Comparison of ENCODE assay signal across 11 cellular contexts in the genomic region with DNA sequence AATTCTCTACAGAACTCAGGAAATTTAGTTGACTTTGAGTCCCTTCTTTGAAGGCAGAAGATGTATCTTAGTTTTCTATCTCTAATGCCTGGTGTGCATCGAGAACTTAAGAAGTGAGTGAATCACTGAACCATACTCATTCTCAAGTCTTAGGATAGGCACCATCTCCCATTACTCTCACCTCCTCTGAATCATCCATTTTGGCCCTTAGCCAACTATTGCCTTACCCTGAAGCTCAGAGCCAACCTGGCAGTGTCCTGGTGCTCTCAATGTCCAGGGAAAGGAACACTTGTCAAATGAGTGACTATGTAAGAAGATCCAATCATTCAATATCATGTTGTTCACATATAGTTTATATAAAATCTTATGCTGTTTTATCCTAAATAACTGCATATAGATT.
A peak's percentile ranks its signal among the peaks of the same experiment; 100 is the strongest.
DNase-seq lines count a peak whose midpoint lies in the region; ATAC-seq and TF ChIP-seq lines count a peak whose summit lies in the region.
"Had no signal": no experiment of that assay in that cellular context is flagged by ENCODE, and none has a peak within 500 bp of the region (broad histone marks: within the 10 kb centered on the region; RNA-seq: fewer than 3 reads in every experiment).

No MANE protein-coding gene starts in this region.

- no peak overlapping the region for H3K4me3 ChIP-seq in astrocyte of the spinal cord (ENCODE audit: low read depth, low read length)
- no peak overlapping the region for H3K4me3 ChIP-seq in right lobe of liver
- H3K4me3 ChIP-seq in uterus = no peak overlapping the region

- peak; percentile 69 to 92 (median 72) for ATAC-seq in right lobe of liver

- in situ Hi-C loops in astrocyte of the spinal cord (cut with HindIII; ENCODE audit: low sequenced_read_pairs) = no loop called here

- 90% methylated on average over 1 of the region's 1 CpG for WGBS in right lobe of liver (ENCODE audit: insufficient coverage, low coverage, low lambda C conversion rate, missing lambda C conversion rate)

- H3K27ac ChIP-seq in right lobe of liver = no peak overlapping the region
- no peak overlapping the region for H3K27ac ChIP-seq in uterus
- H3K27ac ChIP-seq: WERI-Rb-1 had no signal

- H3K27me3 ChIP-seq in right lobe of liver (no peaks in the 10 kb centered on the region), uterus (no peaks in the 10 kb centered on the region)

- intact Hi-C loops in right lobe of liver (cut with DNase I) = no loop called here
- intact Hi-C loops in uterus (cut with DNase I; ENCODE audit: low total_unique reads) = no loop called here

- H3K9me3 ChIP-seq in right lobe of liver = no peaks in the 10 kb centered on the region
- H3K9me3 ChIP-seq in uterus = no peaks in the 10 kb centered on the region

- peaks cover 0 to 4% (median 0%) of the 10 kb centered on the region in 4 donors for H3K36me3 ChIP-seq in right lobe of liver
- no peaks in the 10 kb centered on the region for H3K36me3 ChIP-seq in uterus
- H3K36me3 ChIP-seq: WERI-Rb-1 had no signal

- H3K4me1 ChIP-seq in right lobe of liver (peaks cover 0 to 4% (median 0%) of the 10 kb centered on the region in 4 donors), uterus (no peaks in the 10 kb centered on the region)

- DNase-seq in NCI-H82 (lab: John Stamatoyannopoulos, UW) = peak; percentile 46
- DNase-seq in NCI-H82 treated with DMSO at 0.1 percent for 48 hours (lab: John Stamatoyannopoulos, UW; ENCODE audit: unreplicated experiment) = no peak
- peak; percentile 81 for DNase-seq in LHCN-M2 (ENCODE audit: low read depth)
- peak; percentile 64 for DNase-seq in astrocyte of the spinal cord (ENCODE audit: low read depth, low spot score)
- DNase-seq in right lobe of liver = no peak
- DNase-seq in retina = no peak
- no peak for DNase-seq in uterus
- no peak for DNase-seq in cortex of kidney (lab: John Stamatoyannopoulos, UW)
- DNase-seq: activated naive CD8-positive, alpha-beta T cell treated with anti-CD3 and anti-CD28 coated beads, Interleukin-2, amount 10 ng/mL, durations not matched to agents 7 days and 5 days; KBM-7; WERI-Rb-1 had no signal

- TF ChIP-seq CTCF in astrocyte of the spinal cord (IDR thresholded peaks at IDR 0.05; ENCODE audit: low read depth, low read length) = no peak
- TF ChIP-seq CTCF in right lobe of liver (IDR thresholded peaks at IDR 0.05) = no peak
- no peak for TF ChIP-seq CTCF in uterus (IDR thresholded peaks at IDR 0.05)

- TF ChIP-seq POLR2A in right lobe of liver (IDR thresholded peaks at IDR 0.05) = no peak
- TF ChIP-seq POLR2A in uterus (IDR thresholded peaks at IDR 0.05) = no peak

Comparison
In these comparisons a context has a peak if more than half of its experiments do, and no peak if none do; other contexts are left out.
1. DNase-seq: peak in NCI-H82 (single experiment), LHCN-M2 (single experiment) and astrocyte of the spinal cord (single experiment); none in NCI-H82 treated with DMSO at 0.1 percent for 48 hours (single experiment), right lobe of liver (0 of 3), retina (single experiment), uterus (0 of 2) and cortex of kidney (single experiment).